18 cellular contexts compared by ENCODE assay signal in genomic region chr10:77680065-77680464, GRCh38. TPM values are rescaled to one million over a fixed set of nuclear protein-coding genes. Genes with fewer than 3 reads are reported as not detected.
DNase-seq lines count a peak whose midpoint lies in the region; ATAC-seq, FAIRE-seq and TF ChIP-seq lines count a peak whose summit lies in the region.
"Had no signal": no experiment of that assay in that cellular context is flagged by ENCODE, and none has a peak within 500 bp of the region (broad histone marks: within the 10 kb centered on the region; RNA-seq: fewer than 3 reads in every experiment).

No MANE protein-coding gene starts in this region.

- no peaks in the 10 kb centered on the region for H3K9me3 ChIP-seq in HCT116 (ENCODE audit: control insufficient read depth in 1 of 2, insufficient read depth in 1 of 2, low read depth in 1 of 2, low read length in 2 of 2)
- H3K9me3 ChIP-seq in K562 (replicated peaks; ENCODE audit: control insufficient read depth, insufficient read depth, low read depth, low read length): no peaks in the 10 kb centered on the region
- peaks cover 0 to 2% of the 10 kb centered on the region in 2 donors for H3K9me3 ChIP-seq in neuronal stem cell (replicated peaks in 1 of 2; ENCODE audit: control insufficient read depth in 2 of 2, insufficient read depth in 1 of 2, low read depth in 1 of 2, low read length in 2 of 2)
- no peaks in the 10 kb centered on the region for H3K9me3 ChIP-seq in adrenal gland (replicated peaks in 1 of 3)
- H3K9me3 ChIP-seq in MM.1S (replicated peaks; ENCODE audit: insufficient read depth, low read length): no peaks in the 10 kb centered on the region
- H3K9me3 ChIP-seq: Caco-2 had no signal

- H3K4me3 Mint-ChIP-seq in glutamatergic neuron (ENCODE audit: unreplicated experiment): no peak overlapping the region
- H3K4me3 Mint-ChIP-seq: CD14-positive monocyte; CD8-positive, alpha-beta T cell; H9; HFFc6 had no signal

- H2BK12ac ChIP-seq in neuronal stem cell (ENCODE audit: low read length): no peak overlapping the region

- no peak overlapping the region for H2BK5ac ChIP-seq in neuronal stem cell (ENCODE audit: low read length)

- H3K36me3 Mint-ChIP-seq in glutamatergic neuron (ENCODE audit: unreplicated experiment): no peaks in the 10 kb centered on the region
- H3K36me3 Mint-ChIP-seq: CD14-positive monocyte; CD8-positive, alpha-beta T cell had no signal

- H3K27me3 Mint-ChIP-seq in glutamatergic neuron (ENCODE audit: unreplicated experiment): peaks cover 11% of the 10 kb centered on the region

- in situ Hi-C loops in K562 (cut with MboI): no loop called here

- no peak overlapping the region for H3K23ac ChIP-seq in neuronal stem cell (ENCODE audit: low read depth, low read length, poor library complexity)

- H4K91ac ChIP-seq in neuronal stem cell (ENCODE audit: low read depth, low read length, poor library complexity): no peak overlapping the region

- no peak for TF ChIP-seq RAD21 in HCT116 (IDR thresholded peaks at IDR 0.05; ENCODE audit: low read depth)
- TF ChIP-seq RAD21 in K562 (CRISPR knock-in tag; conservative IDR thresholded peaks at IDR 0.05 in 1 of 2, IDR thresholded peaks at IDR 0.05 in 1 of 2): no peak

- no peaks in the 10 kb centered on the region for H3K36me3 ChIP-seq in HCT116 (ENCODE audit: control insufficient read depth in 1 of 2, insufficient read depth in 2 of 2, low read length in 2 of 2)
- H3K36me3 ChIP-seq in K562 (ENCODE audit: control insufficient read depth, insufficient read depth, low read length): no peaks in the 10 kb centered on the region
- no peaks in the 10 kb centered on the region for H3K36me3 ChIP-seq in neuronal stem cell (replicated peaks in 1 of 2; ENCODE audit: control insufficient read depth in 2 of 2, insufficient read depth in 2 of 2, low read length in 2 of 2)
- no peaks in the 10 kb centered on the region for H3K36me3 ChIP-seq in adrenal gland (replicated peaks in 1 of 2)
- no peaks in the 10 kb centered on the region for H3K36me3 ChIP-seq in MM.1S (replicated peaks; ENCODE audit: insufficient read depth, low read length)

- H3K14ac ChIP-seq in neuronal stem cell (ENCODE audit: low read length): no peak overlapping the region

- POLR2A ChIA-PET in HCT116 (lab: Charles Lee): no interaction called here
- POLR2A ChIA-PET in K562 (lab: Yijun Ruan, JAX): interaction anchor here (1.5 kb wide), 1 partner anchor 8 kb away, joined by 3 read pairs; no protein-coding TSS in a partner anchor

- H3K4ac ChIP-seq in neuronal stem cell (ENCODE audit: low read length): no peak overlapping the region

- ATAC-seq in HCT116 (no peak), K562 (peak; percentile 50; the same call in 2 of the 3 replicates), HG03432 (IDR thresholded peaks at IDR 0.05; ENCODE audit: unreplicated experiment) (no peak)
- ATAC-seq: CD8-positive, alpha-beta T cell had no signal

- H4K20me1 ChIP-seq in HCT116 (ENCODE audit: insufficient read depth) (no peaks in the 10 kb centered on the region), K562 (replicated peaks; ENCODE audit: control insufficient read depth, insufficient read depth, low read length) (no peaks in the 10 kb centered on the region), MM.1S (ENCODE audit: insufficient read depth, low read length) (no peaks in the 10 kb centered on the region)

- 3% methylated on average over 3 of the region's 3 CpGs for WGBS in K562 (ENCODE audit: insufficient coverage, low coverage, missing lambda C conversion rate)
- WGBS in neuronal stem cell (ENCODE audit: extremely low coverage in 2 of 2, insufficient read length in 2 of 2, insufficient replicate concordance in 1 of 2), 2 donors: no CpG with 5 or more reads among the region's 3 CpGs
- WGBS in adrenal gland, 4 donors: 90 to 96% (median 93%) methylated on average over 2 to 3 of the region's 3 CpGs

- TF ChIP-seq POLR2A in HCT116 (IDR thresholded peaks at IDR 0.05; ENCODE audit: borderline replicate concordance, extremely low read depth, insufficient read depth, insufficient read length) (no peak), K562 (conservative IDR thresholded peaks at IDR 0.05) (no peak), adrenal gland (IDR thresholded peaks at IDR 0.05) (no peak)

- no peak for FAIRE-seq in K562 (lab: Jason Lieb, UNC)
- FAIRE-seq: HTR-8/SVneo had no signal

- peaks cover 5% of the 10 kb centered on the region for H3K4me1 Mint-ChIP-seq in glutamatergic neuron (ENCODE audit: low read depth, unreplicated experiment)
- H3K4me1 Mint-ChIP-seq: CD14-positive monocyte had no signal

- RAD21 ChIA-PET in HCT116 (lab: Charles Lee; ENCODE audit: low non-redundant PET in 1 of 2, low total read pairs in 2 of 2, uncharacterized antibody in 2 of 2, unreplicated experiment in 2 of 2): no interaction called here

- H3K4me3 ChIP-seq in HCT116 (replicated peaks in 1 of 2; ENCODE audit: low read depth in 1 of 2, low read length in 2 of 2) (no peak overlapping the region), K562 (no peak overlapping the region), neuronal stem cell (ENCODE audit: low read length in 2 of 2) (no peak overlapping the region), adrenal gland (no peak overlapping the region), MM.1S (ENCODE audit: low read length) (no peak overlapping the region)
- H3K4me3 ChIP-seq: GM23248 had no signal

- H2BK15ac ChIP-seq in neuronal stem cell (ENCODE audit: low read length): no peak overlapping the region

- no peak overlapping the region for H2BK120ac ChIP-seq in neuronal stem cell (ENCODE audit: low read depth, low read length)

- no peak overlapping the region for H2AK5ac ChIP-seq in neuronal stem cell (ENCODE audit: low read depth, low read length)

- 0 out of 2 replicates have a peak, but pooled peaks cover 10% of the 10 kb centered on the region for H3F3A ChIP-seq in MM.1S (ENCODE audit: insufficient read depth, low read length)

- H3K4me1 ChIP-seq in HCT116 (ENCODE audit: control insufficient read depth in 1 of 2, insufficient read depth in 2 of 2, low read length in 2 of 2): no peaks in the 10 kb centered on the region
- H3K4me1 ChIP-seq in K562 (replicated peaks in 1 of 2; ENCODE audit: control insufficient read depth in 2 of 2, insufficient read depth in 2 of 2, low read length in 2 of 2): no peaks in the 10 kb centered on the region
- H3K4me1 ChIP-seq in neuronal stem cell (ENCODE audit: control insufficient read depth in 2 of 2, insufficient read depth in 1 of 2, low read depth in 1 of 2, low read length in 2 of 2): peaks cover 2 to 5% of the 10 kb centered on the region in 2 donors
- H3K4me1 ChIP-seq in adrenal gland (replicated peaks in 1 of 2): no peaks in the 10 kb centered on the region
- H3K4me1 ChIP-seq in MM.1S (ENCODE audit: low read length): peaks cover 15% of the 10 kb centered on the region
- H3K4me1 ChIP-seq: Caco-2 had no signal

- DNase-seq in HCT116 (ENCODE audit: low read depth, low spot score) (no peak), NCI-H146 (lab: John Stamatoyannopoulos, UW) (peak; percentile 31), K562 (ENCODE audit: extremely low read depth in 1 of 4, low spot score in 3 of 4) (no peak), neuronal stem cell (ENCODE audit: low spot score) (no peak), adrenal gland (no peak), MM.1S (no peak), glutamatergic neuron (no peak)
- DNase-seq: Caco-2; CD8-positive, alpha-beta T cell; DMS53; GF-D8; GM23248; H9; HFFc6; KBM-7 had no signal

- no peak overlapping the region for H3K27ac ChIP-seq in HCT116 (ENCODE audit: low read depth, low read length)
- no peak overlapping the region for H3K27ac ChIP-seq in K562 (ENCODE audit: extremely low read depth, low read depth, low read length)
- no peak overlapping the region for H3K27ac ChIP-seq in neuronal stem cell (replicated peaks; ENCODE audit: low read length)
- H3K27ac ChIP-seq in adrenal gland: no peak overlapping the region
- no peak overlapping the region for H3K27ac ChIP-seq in MM.1S (ENCODE audit: low read length)
- H3K27ac ChIP-seq: GM23248 had no signal

- peaks cover 2% of the 10 kb centered on the region for H3K9me3 Mint-ChIP-seq in glutamatergic neuron (ENCODE audit: unreplicated experiment)
- H3K9me3 Mint-ChIP-seq: CD8-positive, alpha-beta T cell; H9; HFFc6 had no signal

- peak overlapping the region; percentile 9 for H3K18ac ChIP-seq in neuronal stem cell (ENCODE audit: low read length)

- TF ChIP-seq CTCF in HCT116 (IDR thresholded peaks at IDR 0.05 in 2 of 3, conservative IDR thresholded peaks at IDR 0.05 in 1 of 3; ENCODE audit: borderline replicate concordance in 1 of 3, insufficient read depth in 1 of 3, low read depth in 2 of 3, low read length in 2 of 3) (no peak), K562 (IDR thresholded peaks at IDR 0.05 in 2 of 3, conservative IDR thresholded peaks at IDR 0.05 in 1 of 3; ENCODE audit: insufficient read depth in 2 of 3, low read depth in 1 of 3, low read length in 3 of 3) (no peak), adrenal gland (IDR thresholded peaks at IDR 0.05) (no peak), MM.1S (IDR thresholded peaks at IDR 0.05; ENCODE audit: low read length) (no peak), glutamatergic neuron (IDR thresholded peaks at IDR 0.05; ENCODE audit: partially characterized antibody, unreplicated experiment) (no peak)

- H3K9ac ChIP-seq in HCT116 (ENCODE audit: low read length) (no peak overlapping the region), K562 (ENCODE audit: insufficient read depth in 1 of 2, low read depth in 2 of 2, low read length in 2 of 2) (no peak overlapping the region), neuronal stem cell (ENCODE audit: low read depth, low read length, poor library complexity) (no peak overlapping the region), MM.1S (ENCODE audit: low read length) (no peak overlapping the region)
- H3K9ac ChIP-seq: GM23248 had no signal

- no peak overlapping the region for H4K8ac ChIP-seq in neuronal stem cell (ENCODE audit: low read depth, low read length)

- H3K27me3 ChIP-seq in HCT116 (ENCODE audit: insufficient read depth, low read length) (no peaks in the 10 kb centered on the region; the same call in none of the 2 replicates), K562 (ENCODE audit: control insufficient read depth in 2 of 2, insufficient read depth in 2 of 2, low read length in 2 of 2) (peaks cover 0 to 8% of the 10 kb centered on the region in 2 experiments; a peak in 4 of 5 replicates), neuronal stem cell (ENCODE audit: control insufficient read depth in 3 of 3, insufficient read depth in 3 of 3, low read depth in 1 of 3, low read length in 3 of 3) (peaks cover 0 to 5% (median 0%) of the 10 kb centered on the region in 3 experiments), adrenal gland (no peaks in the 10 kb centered on the region), MM.1S (replicated peaks; ENCODE audit: insufficient read depth, low read length) (no peaks in the 10 kb centered on the region)

- H3K27ac Mint-ChIP-seq in glutamatergic neuron (ENCODE audit: unreplicated experiment): no peak overlapping the region
- H3K27ac Mint-ChIP-seq: CD14-positive monocyte; CD8-positive, alpha-beta T cell; H9; HFFc6 had no signal

- H3K79me2 ChIP-seq in HCT116 (ENCODE audit: insufficient read depth, low read length): no peaks in the 10 kb centered on the region
- no peaks in the 10 kb centered on the region for H3K79me2 ChIP-seq in K562 (ENCODE audit: control insufficient read depth, insufficient read depth, low read length)
- no peaks in the 10 kb centered on the region for H3K79me2 ChIP-seq in MM.1S (ENCODE audit: low read length)

- H2AFZ ChIP-seq in HCT116 (ENCODE audit: low read depth, low read length, poor library complexity, severe bottlenecking): no peak overlapping the region
- no peak overlapping the region for H2AFZ ChIP-seq in K562 (ENCODE audit: low read depth, low read length)
- H2AFZ ChIP-seq in neuronal stem cell (ENCODE audit: low read length): no peak overlapping the region
- no peak overlapping the region for H2AFZ ChIP-seq in MM.1S (ENCODE audit: low read length)
- H2AFZ ChIP-seq: GM23248 had no signal

- H3K4me2 ChIP-seq in HCT116 (ENCODE audit: low read length) (no peak overlapping the region), K562 (ENCODE audit: insufficient read depth, low read length) (no peak overlapping the region), neuronal stem cell (ENCODE audit: insufficient read depth, low read length, poor library complexity, severe bottlenecking) (no peak overlapping the region), MM.1S (ENCODE audit: low read depth, low read length) (no peak overlapping the region)

- H3K9me2 ChIP-seq in HCT116 (ENCODE audit: insufficient read depth) (no peaks in the 10 kb centered on the region), MM.1S (replicated peaks; ENCODE audit: insufficient read depth, low read length) (no peaks in the 10 kb centered on the region)

- no peaks in the 10 kb centered on the region for H3K9me1 ChIP-seq in K562 (ENCODE audit: control insufficient read depth, insufficient read depth, low read length)

- H3K79me1 ChIP-seq in neuronal stem cell (ENCODE audit: low read depth, low read length): no peaks in the 10 kb centered on the region

- intact Hi-C loops in HCT116 (cut with micrococcal nuclease) (no loop called here), K562 (cut with micrococcal nuclease) (no loop called here), adrenal gland (cut with DNase I) (no loop called here)

- BruUV-seq in HCT116 (replicated peaks; lab: Mats Ljungman, UMichigan) (no TSS peak), K562 (replicated peaks; lab: Mats Ljungman, UMichigan) (no TSS peak)

- CTCF ChIA-PET in HCT116 (lab: Charles Lee) (interaction anchor here (2.2 kb wide), 1 partner anchor 32 kb away, joined by 5 read pairs; no protein-coding TSS in a partner anchor), K562 (lab: Yijun Ruan, JAX; ENCODE audit: low intra/inter-chr PET ratio) (no interaction called here)

- no peak for TF ChIP-seq EP300 in K562 (IDR thresholded peaks at IDR 0.05; ENCODE audit: low read length)

RNA-seq across cellular contexts. Expression of gene KCNMA1, which starts 42.5 kb away (rescaled TPM):
- total RNA-seq in HCT116 (2021; ENCODE audit: unreplicated experiment) (0.49 TPM), K562 (2014; rRNA removed) (0.20 TPM in 1 of 2 replicates, not detected in the other), K562 (2014; rRNA removed; fragmentation: Illumina TruSeq; extraction: Trizol) (0.15 and 0.41 TPM in 2 replicates), K562 (2015; rRNA removed; fragmentation: Illumina TruSeq; extraction: Trizol) (0.08 and 0.18 TPM in 2 replicates), K562 (2021) (0.27 and 0.95 TPM in 2 replicates), adrenal gland (10 to 100 TPM in 5 of 8 donors, 1 to 10 TPM in 3; 6.7 to 21.7 (median 13.2) TPM), glutamatergic neuron (ENCODE audit: unreplicated experiment) (3.2 TPM)
- polyA plus RNA-seq in HCT116 (2012): not detected in 2 replicates
- 0.69 and 1.8 TPM in 2 replicates for total RNA-seq in K562 (2011; cell fraction: chromatin; rRNA removed; ENCODE audit: low replicate concordance)
- 0.50 and 0.79 TPM in 2 replicates for total RNA-seq in K562 (2011; cell fraction: nucleolus; rRNA removed)
- total RNA-seq in K562 (2011; cell fraction: nucleoplasm; rRNA removed): 0.46 and 0.81 TPM in 2 replicates
- polyA plus RNA-seq in K562 (2011; rRNA removed) (0.01 and 0.04 TPM in 2 replicates), K562 (2014; fragmentation: Illumina TruSeq; extraction: Trizol) (0.04 and 0.06 TPM in 2 replicates), K562 (2014; fragmentation: Nextera tagmentation; extraction: Ambion mirVana) (not detected), K562 (2014; rRNA removed) (not detected in 2 replicates), adrenal gland (10 to 100 TPM in 2 of 3 donors, 1 to 10 TPM in 1; 6.4 to 17.3 (median 11.7) TPM)
- 0.01 TPM in 1 of 2 replicates, not detected in the other for polyA plus RNA-seq in K562 (2011; cell fraction: cytosol; rRNA removed)
- polyA plus RNA-seq in K562 (2011; cell fraction: nucleus; rRNA removed): 0.11 and 0.13 TPM in 2 replicates
- polyA plus RNA-seq in K562 (2012): 0.04 and 0.84 TPM in 2 replicates
- 0.12 and 0.14 TPM in 2 replicates for polyA minus RNA-seq in K562 (2011; rRNA and poly(A)+ RNA removed)
- not detected in 2 replicates for polyA minus RNA-seq in K562 (2011; cell fraction: cytosol; rRNA and poly(A)+ RNA removed)
- 0.13 and 0.33 TPM in 2 replicates for polyA minus RNA-seq in K562 (2011; cell fraction: nucleus; rRNA and poly(A)+ RNA removed)
- 1.8 TPM for polyA plus RNA-seq in neuronal stem cell (2013, experiment 1 of 2)
- polyA plus RNA-seq in neuronal stem cell (2013, experiment 2 of 2): 1.5 TPM
- total RNA-seq: CD8-positive, alpha-beta T cell had no signal

Comparison
In these comparisons a context has a peak if more than half of its experiments do, and no peak if none do; other contexts are left out.
1. Of the 22 proteins assayed by ChIP-seq in both K562 and HCT116: peak only in K562: none; only in HCT116: none; in both: REST; in neither: 21.